1 cellular context compared by ENCODE assay signal in the genomic region with DNA sequence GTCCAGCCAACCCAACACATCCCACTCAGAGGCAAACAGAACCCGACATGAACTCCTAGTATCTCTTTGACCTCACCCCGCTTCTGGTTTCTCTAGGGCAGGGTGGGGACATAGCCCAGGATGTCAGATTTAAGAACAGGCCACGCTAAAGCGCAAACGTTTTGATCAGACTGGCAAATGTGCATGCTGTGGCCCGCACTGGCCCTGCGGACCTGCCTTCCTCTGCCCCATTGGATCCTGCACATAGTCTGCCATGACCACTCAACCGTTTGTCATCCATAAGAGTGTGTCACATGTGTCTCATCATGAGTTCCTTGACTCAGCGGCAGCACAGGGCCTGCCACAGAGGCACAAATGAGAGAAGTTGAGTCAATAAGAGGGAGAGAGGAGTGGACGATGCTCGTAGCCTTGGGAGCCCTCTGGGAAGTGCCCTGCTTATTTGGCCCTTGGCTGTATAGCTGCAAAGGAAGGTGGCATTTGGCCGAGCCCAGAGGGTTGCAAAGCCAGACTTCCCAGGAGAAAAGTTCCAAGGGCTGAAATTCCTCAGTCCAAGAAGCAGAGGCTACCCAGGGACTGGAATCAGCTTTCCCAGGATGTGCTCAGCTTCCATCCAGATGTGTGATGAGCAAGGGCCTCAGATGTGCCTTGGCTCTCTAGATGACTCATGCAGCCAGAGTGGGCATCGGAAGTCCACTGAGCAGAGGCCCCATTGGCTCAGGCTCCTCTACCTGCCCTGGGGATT.
TF ChIP-seq lines count a peak whose summit lies in the region.

No MANE protein-coding gene starts in this region.

TF ChIP-seq in HEK293T, 16 proteins besides CTCF, POLR2A, EP300 and RAD21 (continued from another document):
- TF ChIP-seq, protein P1, sequence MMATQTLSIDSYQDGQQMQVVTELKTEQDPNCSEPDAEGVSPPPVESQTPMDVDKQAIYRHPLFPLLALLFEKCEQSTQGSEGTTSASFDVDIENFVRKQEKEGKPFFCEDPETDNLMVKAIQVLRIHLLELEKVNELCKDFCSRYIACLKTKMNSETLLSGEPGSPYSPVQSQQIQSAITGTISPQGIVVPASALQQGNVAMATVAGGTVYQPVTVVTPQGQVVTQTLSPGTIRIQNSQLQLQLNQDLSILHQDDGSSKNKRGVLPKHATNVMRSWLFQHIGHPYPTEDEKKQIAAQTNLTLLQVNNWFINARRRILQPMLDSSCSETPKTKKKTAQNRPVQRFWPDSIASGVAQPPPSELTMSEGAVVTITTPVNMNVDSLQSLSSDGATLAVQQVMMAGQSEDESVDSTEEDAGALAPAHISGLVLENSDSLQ (IDR thresholded peaks at IDR 0.05) = no peak
